In the genomic region with DNA sequence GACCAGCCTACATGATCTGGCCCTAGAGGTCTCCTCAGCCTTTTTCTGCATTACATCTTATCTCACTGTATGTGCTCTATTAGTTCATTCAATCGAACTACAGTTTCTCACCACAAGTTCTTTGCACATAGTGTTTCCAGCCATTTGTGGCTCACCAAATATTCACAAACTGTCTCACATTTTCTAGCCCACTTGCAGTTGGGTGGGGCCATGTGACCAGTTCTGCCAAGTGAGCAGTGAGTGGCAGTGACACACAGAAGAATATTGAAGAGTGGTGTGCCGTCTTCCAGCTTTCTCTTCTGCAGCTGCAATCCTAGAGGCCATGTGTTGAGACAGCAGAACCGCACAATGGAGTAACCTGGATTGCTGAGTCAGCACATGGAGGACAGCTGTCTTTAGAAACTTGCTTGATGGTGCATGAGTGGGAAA, we compare ENCODE assay signal across 1 cellular context.
TF ChIP-seq lines count a peak whose summit lies in the region.

No MANE protein-coding gene starts in this region.

TF ChIP-seq in K562, 482 proteins besides CTCF, POLR2A, EP300 and RAD21 (continued from another document):
- TF ChIP-seq, protein P1, sequence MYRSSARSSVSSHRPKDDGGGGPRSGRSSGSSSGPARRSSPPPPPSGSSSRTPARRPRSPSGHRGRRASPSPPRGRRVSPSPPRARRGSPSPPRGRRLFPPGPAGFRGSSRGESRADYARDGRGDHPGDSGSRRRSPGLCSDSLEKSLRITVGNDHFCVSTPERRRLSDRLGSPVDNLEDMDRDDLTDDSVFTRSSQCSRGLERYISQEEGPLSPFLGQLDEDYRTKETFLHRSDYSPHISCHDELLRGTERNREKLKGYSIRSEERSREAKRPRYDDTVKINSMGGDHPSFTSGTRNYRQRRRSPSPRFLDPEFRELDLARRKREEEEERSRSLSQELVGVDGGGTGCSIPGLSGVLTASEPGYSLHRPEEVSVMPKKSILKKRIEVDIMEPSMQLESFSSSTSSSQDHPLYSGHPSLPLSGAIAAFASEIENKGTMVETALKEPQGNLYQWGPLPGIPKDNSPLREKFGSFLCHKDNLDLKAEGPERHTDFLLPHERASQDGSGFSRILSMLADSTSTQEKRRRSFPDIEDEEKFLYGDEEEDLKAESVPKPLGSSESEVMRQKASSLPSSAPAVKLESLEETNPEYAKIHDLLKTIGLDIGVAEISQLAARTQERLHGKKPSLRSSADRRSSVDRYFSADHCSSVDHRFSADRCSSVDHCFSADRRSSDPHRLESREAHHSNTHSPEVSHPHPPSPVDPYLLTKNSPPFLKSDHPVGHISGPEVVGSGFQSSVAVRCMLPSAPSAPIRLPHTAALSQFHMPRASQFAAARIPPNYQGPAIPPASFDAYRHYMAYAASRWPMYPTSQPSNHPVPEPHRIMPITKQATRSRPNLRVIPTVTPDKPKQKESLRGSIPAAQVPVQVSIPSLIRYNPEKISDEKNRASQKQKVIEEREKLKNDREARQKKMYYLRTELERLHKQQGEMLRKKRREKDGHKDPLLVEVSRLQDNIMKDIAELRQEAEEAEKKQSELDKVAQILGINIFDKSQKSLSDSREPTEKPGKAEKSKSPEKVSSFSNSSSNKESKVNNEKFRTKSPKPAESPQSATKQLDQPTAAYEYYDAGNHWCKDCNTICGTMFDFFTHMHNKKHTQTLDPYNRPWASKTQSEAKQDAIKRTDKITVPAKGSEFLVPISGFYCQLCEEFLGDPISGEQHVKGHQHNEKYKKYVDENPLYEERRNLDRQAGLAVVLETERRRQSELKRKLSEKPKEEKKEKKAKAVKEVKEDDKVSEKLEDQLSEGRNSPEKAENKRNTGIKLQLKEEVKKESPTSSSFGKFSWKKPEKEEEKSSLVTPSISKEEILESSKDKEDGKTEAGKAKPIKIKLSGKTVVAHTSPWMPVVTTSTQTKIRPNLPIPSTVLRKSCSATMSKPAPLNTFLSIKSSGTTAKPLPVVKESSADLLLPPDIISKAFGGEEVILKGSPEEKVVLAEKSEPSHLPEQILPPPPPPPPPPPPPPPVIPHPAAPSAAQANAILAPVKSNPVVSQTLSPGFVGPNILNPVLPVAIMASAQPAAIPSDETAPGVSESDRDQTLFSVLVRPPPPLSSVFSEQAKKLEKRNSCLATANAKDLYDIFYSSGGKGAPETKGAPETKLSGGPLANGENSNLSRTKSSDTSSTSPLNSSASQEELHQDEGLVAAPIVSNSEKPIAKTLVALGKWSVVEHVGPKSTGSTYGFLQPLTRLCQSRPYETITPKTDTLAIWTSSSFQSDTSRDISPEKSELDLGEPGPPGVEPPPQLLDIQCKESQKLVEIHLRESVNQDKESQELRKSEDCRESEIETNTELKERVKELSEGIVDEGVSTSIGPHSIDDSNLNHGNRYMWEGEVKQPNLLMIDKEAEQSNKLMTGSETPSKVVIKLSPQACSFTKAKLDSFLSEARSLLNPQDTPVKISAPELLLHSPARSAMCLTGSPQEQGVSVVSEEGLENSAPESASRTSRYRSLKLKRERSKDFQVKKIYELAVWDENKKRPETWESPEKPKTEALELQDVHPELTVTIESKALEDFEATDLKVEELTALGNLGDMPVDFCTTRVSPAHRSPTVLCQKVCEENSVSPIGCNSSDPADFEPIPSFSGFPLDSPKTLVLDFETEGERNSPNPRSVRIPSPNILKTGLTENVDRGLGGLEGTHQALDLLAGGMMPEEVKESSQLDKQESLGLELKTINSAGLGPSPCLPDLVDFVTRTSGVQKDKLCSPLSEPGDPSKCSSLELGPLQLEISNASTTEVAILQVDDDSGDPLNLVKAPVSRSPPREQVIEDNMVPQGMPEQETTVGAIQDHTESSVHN (IDR thresholded peaks at IDR 0.05; ENCODE audit: borderline replicate concordance in 1 of 2, low read depth in 1 of 2) = no peak
- TF ChIP-seq RBM34 (IDR thresholded peaks at IDR 0.05; ENCODE audit: borderline replicate concordance, insufficient read depth, low read length) (no peak), SMC3 (conservative IDR thresholded peaks at IDR 0.05; ENCODE audit: insufficient read depth, low read depth, low read length) (no peak), NR3C1 (CRISPR knock-in tag; IDR thresholded peaks at IDR 0.05) (no peak), ZKSCAN8 (CRISPR knock-in tag; IDR thresholded peaks at IDR 0.05) (no peak), C11orf30 (IDR thresholded peaks at IDR 0.05; ENCODE audit: low read depth) (peak; percentile 97), NFE2 (IDR thresholded peaks at IDR 0.05; ENCODE audit: low read depth) (peak; percentile 34; the same call in 1 of the 2 replicates), FOXA3 (CRISPR knock-in tag; conservative IDR thresholded peaks at IDR 0.05 in 1 of 2, IDR thresholded peaks at IDR 0.05 in 1 of 2) (no peak), ZMIZ1 (IDR thresholded peaks at IDR 0.05; ENCODE audit: low read depth in 2 of 2, low read length in 2 of 2) (no peak), RNF2 (IDR thresholded peaks at IDR 0.05) (no peak), HDAC1 (IDR thresholded peaks at IDR 0.05) (no peak), ZBTB17 (CRISPR knock-in tag; IDR thresholded peaks at IDR 0.05) (no peak), POLR3G (IDR thresholded peaks at IDR 0.05; ENCODE audit: extremely low read depth, insufficient read length, insufficient replicate concordance) (no peak), LCOR (CRISPR knock-in tag; IDR thresholded peaks at IDR 0.05) (no peak), NFE2L1 (tag; IDR thresholded peaks at IDR 0.05; ENCODE audit: borderline replicate concordance, low read depth) (no peak), ZBTB1 (CRISPR knock-in tag; IDR thresholded peaks at IDR 0.05; ENCODE audit: borderline replicate concordance, low read depth) (no peak), CBX1 (IDR thresholded peaks at IDR 0.05; ENCODE audit: low read depth) (no peak), MAFF (IDR thresholded peaks at IDR 0.05; ENCODE audit: low read length) (peak; percentile 99), FUS (optimal IDR thresholded peaks at IDR 0.05; ENCODE audit: low read depth, low read length) (no peak), MAFG (tag; conservative IDR thresholded peaks at IDR 0.05) (peak; percentile 97), ZNF316 (IDR thresholded peaks at IDR 0.05) (peak; percentile 98), MAFK (IDR thresholded peaks at IDR 0.05; ENCODE audit: low read length) (peak; percentile 99)
- TF ChIP-seq, protein P2, sequence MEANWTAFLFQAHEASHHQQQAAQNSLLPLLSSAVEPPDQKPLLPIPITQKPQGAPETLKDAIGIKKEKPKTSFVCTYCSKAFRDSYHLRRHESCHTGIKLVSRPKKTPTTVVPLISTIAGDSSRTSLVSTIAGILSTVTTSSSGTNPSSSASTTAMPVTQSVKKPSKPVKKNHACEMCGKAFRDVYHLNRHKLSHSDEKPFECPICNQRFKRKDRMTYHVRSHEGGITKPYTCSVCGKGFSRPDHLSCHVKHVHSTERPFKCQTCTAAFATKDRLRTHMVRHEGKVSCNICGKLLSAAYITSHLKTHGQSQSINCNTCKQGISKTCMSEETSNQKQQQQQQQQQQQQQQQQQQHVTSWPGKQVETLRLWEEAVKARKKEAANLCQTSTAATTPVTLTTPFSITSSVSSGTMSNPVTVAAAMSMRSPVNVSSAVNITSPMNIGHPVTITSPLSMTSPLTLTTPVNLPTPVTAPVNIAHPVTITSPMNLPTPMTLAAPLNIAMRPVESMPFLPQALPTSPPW (CRISPR knock-in tag; IDR thresholded peaks at IDR 0.05) = no peak
- TF ChIP-seq, protein P3, sequence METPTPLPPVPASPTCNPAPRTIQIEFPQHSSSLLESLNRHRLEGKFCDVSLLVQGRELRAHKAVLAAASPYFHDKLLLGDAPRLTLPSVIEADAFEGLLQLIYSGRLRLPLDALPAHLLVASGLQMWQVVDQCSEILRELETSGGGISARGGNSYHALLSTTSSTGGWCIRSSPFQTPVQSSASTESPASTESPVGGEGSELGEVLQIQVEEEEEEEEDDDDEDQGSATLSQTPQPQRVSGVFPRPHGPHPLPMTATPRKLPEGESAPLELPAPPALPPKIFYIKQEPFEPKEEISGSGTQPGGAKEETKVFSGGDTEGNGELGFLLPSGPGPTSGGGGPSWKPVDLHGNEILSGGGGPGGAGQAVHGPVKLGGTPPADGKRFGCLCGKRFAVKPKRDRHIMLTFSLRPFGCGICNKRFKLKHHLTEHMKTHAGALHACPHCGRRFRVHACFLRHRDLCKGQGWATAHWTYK (CRISPR knock-in tag; IDR thresholded peaks at IDR 0.05) = no peak
